ENCODE assay signal across 9 cellular contexts in genomic region chr18:37661061-37661460, GRCh38.
"Had no signal": no experiment of that assay in that cellular context is flagged by ENCODE, and none has a peak within 500 bp of the region (broad histone marks: within the 10 kb centered on the region; RNA-seq: fewer than 3 reads in every experiment).

No MANE protein-coding gene starts in this region.

- DNase-seq: GM23248, GOT3, H7, HFFc6 had no signal

- H3K27me3 Mint-ChIP-seq: IgD-negative memory B cell had no signal

- H3K4me1 Mint-ChIP-seq: IgD-negative memory B cell had no signal

- H3K9me3 ChIP-seq: HAP-1 had no signal

- H3K36me3 ChIP-seq: HAP-1 had no signal

- H3K4me3 Mint-ChIP-seq: HFFc6, IgD-negative memory B cell had no signal

- H3K4me3 ChIP-seq: GM23248, HAP-1 had no signal

- ATAC-seq: HCT116, HepG2 had no signal

- H3K36me3 Mint-ChIP-seq: IgD-negative memory B cell had no signal

- H3K27ac Mint-ChIP-seq: HFFc6, IgD-negative memory B cell had no signal

- H3K27ac ChIP-seq: GM23248, HL-60 had no signal
